1 cellular context compared by ENCODE assay signal in genomic region chr1:61116421-61116820, GRCh38.
TF ChIP-seq lines count a peak whose summit lies in the region.

No MANE protein-coding gene starts in this region.

TF ChIP-seq in WTC11, 78 proteins besides CTCF, POLR2A, EP300 and RAD21 (continued from another document):
- TF ChIP-seq, protein P1, sequence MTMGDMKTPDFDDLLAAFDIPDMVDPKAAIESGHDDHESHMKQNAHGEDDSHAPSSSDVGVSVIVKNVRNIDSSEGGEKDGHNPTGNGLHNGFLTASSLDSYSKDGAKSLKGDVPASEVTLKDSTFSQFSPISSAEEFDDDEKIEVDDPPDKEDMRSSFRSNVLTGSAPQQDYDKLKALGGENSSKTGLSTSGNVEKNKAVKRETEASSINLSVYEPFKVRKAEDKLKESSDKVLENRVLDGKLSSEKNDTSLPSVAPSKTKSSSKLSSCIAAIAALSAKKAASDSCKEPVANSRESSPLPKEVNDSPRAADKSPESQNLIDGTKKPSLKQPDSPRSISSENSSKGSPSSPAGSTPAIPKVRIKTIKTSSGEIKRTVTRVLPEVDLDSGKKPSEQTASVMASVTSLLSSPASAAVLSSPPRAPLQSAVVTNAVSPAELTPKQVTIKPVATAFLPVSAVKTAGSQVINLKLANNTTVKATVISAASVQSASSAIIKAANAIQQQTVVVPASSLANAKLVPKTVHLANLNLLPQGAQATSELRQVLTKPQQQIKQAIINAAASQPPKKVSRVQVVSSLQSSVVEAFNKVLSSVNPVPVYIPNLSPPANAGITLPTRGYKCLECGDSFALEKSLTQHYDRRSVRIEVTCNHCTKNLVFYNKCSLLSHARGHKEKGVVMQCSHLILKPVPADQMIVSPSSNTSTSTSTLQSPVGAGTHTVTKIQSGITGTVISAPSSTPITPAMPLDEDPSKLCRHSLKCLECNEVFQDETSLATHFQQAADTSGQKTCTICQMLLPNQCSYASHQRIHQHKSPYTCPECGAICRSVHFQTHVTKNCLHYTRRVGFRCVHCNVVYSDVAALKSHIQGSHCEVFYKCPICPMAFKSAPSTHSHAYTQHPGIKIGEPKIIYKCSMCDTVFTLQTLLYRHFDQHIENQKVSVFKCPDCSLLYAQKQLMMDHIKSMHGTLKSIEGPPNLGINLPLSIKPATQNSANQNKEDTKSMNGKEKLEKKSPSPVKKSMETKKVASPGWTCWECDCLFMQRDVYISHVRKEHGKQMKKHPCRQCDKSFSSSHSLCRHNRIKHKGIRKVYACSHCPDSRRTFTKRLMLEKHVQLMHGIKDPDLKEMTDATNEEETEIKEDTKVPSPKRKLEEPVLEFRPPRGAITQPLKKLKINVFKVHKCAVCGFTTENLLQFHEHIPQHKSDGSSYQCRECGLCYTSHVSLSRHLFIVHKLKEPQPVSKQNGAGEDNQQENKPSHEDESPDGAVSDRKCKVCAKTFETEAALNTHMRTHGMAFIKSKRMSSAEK (CRISPR knock-in tag; IDR thresholded peaks at IDR 0.05; ENCODE audit: borderline replicate concordance), result no peak
- TF ChIP-seq USF1 (CRISPR knock-in tag; IDR thresholded peaks at IDR 0.05) (no peak), ZBTB21 (CRISPR knock-in tag; IDR thresholded peaks at IDR 0.05; ENCODE audit: borderline replicate concordance) (no peak), ERG (CRISPR knock-in tag; IDR thresholded peaks at IDR 0.05) (no peak)
